Comparison of ENCODE assay signal across 8 cellular contexts in the genomic region with DNA sequence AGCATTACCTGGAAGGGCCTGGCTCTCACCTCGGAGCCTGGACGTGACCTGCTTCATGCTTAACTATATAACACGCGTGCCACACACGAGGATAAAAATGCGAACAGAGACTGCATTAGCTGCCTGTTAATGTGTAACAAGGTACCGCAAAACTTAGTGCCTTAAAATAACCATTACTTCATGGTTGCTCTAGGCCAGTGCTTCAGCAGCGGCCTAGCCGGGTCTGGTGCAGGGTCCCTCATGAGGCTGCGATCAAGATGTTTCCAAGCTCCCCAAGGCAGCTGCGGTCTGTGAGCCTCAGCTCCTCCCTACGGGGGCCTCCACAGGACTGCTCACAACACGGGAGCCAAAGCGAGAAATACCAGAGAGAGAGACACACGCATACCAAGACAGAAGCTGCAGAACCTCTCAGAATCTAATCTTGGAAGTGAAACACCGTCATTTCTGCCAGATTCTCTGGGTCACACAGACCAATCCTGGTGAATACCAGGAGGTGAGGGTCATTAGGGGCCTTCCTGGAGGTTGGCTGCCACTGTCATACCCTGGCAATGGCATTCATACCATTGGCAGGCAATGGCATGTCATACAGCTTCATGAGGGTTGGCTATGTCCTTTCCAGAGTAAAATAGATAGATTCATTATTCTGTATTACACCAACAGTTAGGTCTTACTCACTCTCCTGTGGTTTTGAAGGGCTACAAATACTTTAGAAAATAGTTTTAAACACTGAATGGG.
A peak's percentile ranks its signal among the peaks of the same experiment; 100 is the strongest.
DNase-seq lines count a peak whose midpoint lies in the region; ATAC-seq and TF ChIP-seq lines count a peak whose summit lies in the region.

No MANE protein-coding gene starts in this region.

- in situ Hi-C loops in KBM-7 (cut with MboI; ENCODE audit: low pct_unique_long_range_greater_than_20kb, low sequenced_read_pairs): no loop called here

- no peak for TF ChIP-seq POLR2A in suprapubic skin (IDR thresholded peaks at IDR 0.05)

- WGBS in suprapubic skin: 85% methylated on average over 11 of the region's 16 CpGs

- H3K36me3 Mint-ChIP-seq in MCF 10A (ENCODE audit: insufficient read depth, unreplicated experiment) (peaks cover 38% of the 10 kb centered on the region), mesothelial cell of epicardium (peaks cover 35% of the 10 kb centered on the region)

- H3K27ac ChIP-seq in suprapubic skin: no peak overlapping the region

- H3K4me3 ChIP-seq in GM06990 (replicated peaks; ENCODE audit: low read depth, low read length) (0 out of 2 replicates have a peak overlapping the region, but pooled peaks have one; percentile 7), suprapubic skin (no peak overlapping the region)

- POLR2A ChIA-PET in MCF 10A (lab: Yijun Ruan, JAX): interaction anchor here (0.7 to 1.3 kb wide), 4 partner anchors 10 to 88 kb away, joined by 3 to 5 read pairs (median 3); no protein-coding TSS in a partner anchor

- no peak for TF ChIP-seq CTCF in GM06990 (IDR thresholded peaks at IDR 0.05; ENCODE audit: insufficient read depth, low read length, poor library complexity, severe bottlenecking)
- no peak for TF ChIP-seq CTCF in MCF 10A (IDR thresholded peaks at IDR 0.05; ENCODE audit: unreplicated experiment)
- TF ChIP-seq CTCF in mesothelial cell of epicardium (IDR thresholded peaks at IDR 0.05; ENCODE audit: unreplicated experiment): no peak
- TF ChIP-seq CTCF in suprapubic skin (IDR thresholded peaks at IDR 0.05): no peak

- no peak for TF ChIP-seq EP300 in suprapubic skin (IDR thresholded peaks at IDR 0.05)

- H3K27me3 ChIP-seq in GM06990 (replicated peaks; ENCODE audit: control insufficient read depth, insufficient read depth, low read length): no peaks in the 10 kb centered on the region
- H3K27me3 ChIP-seq in suprapubic skin: no peaks in the 10 kb centered on the region

- CTCF ChIA-PET in MCF 10A (lab: Yijun Ruan, JAX): interaction anchor here (0.7 to 1.6 kb wide), 2 partner anchors 36 to 54 kb away, joined by 3 to 6 read pairs; no protein-coding TSS in a partner anchor

- DNase-seq in GM06990 (ENCODE audit: extremely low read depth, insufficient read length) (peak; percentile 74), MCF 10A (ENCODE audit: unreplicated experiment) (no peak), mesothelial cell of epicardium (ENCODE audit: low spot score in 2 of 2, unreplicated experiment in 2 of 2) (no peak), suprapubic skin (ENCODE audit: low spot score in 2 of 2) (no peak), cerebellum (ENCODE audit: low spot score) (no peak), KBM-7 (no peak)

- peak; percentile 56 for ATAC-seq in HG02763 (IDR thresholded peaks at IDR 0.05; ENCODE audit: unreplicated experiment)
- ATAC-seq in HG03159 (IDR thresholded peaks at IDR 0.05; ENCODE audit: unreplicated experiment): no peak

- H3K4me1 Mint-ChIP-seq in MCF 10A (ENCODE audit: insufficient read depth, unreplicated experiment) (peaks cover 58% of the 10 kb centered on the region), mesothelial cell of epicardium (peaks cover 44% of the 10 kb centered on the region)

- H3K27me3 Mint-ChIP-seq in MCF 10A (ENCODE audit: insufficient read depth, unreplicated experiment) (no peaks in the 10 kb centered on the region), mesothelial cell of epicardium (ENCODE audit: low read depth) (no peaks in the 10 kb centered on the region)

- H3K9me3 Mint-ChIP-seq in MCF 10A (ENCODE audit: unreplicated experiment) (peaks cover 12% of the 10 kb centered on the region), mesothelial cell of epicardium (peaks cover 16% of the 10 kb centered on the region)

- H3K4me3 Mint-ChIP-seq in MCF 10A (ENCODE audit: unreplicated experiment) (no peak overlapping the region), mesothelial cell of epicardium (no peak overlapping the region)

- intact Hi-C loops in MCF 10A (cut with micrococcal nuclease): loop anchor here (2.0 kb wide), 1 partner anchor 91 kb away; no protein-coding TSS in a partner anchor

- H3K27ac Mint-ChIP-seq in MCF 10A (ENCODE audit: low read depth, unreplicated experiment) (peak overlapping the region; percentile 94), mesothelial cell of epicardium (peak overlapping the region; percentile 72)

- H3K36me3 ChIP-seq in GM06990 (ENCODE audit: control insufficient read depth, insufficient read depth, low read length) (peaks cover 7% of the 10 kb centered on the region), suprapubic skin (no peaks in the 10 kb centered on the region)

- no peaks in the 10 kb centered on the region for H3K9me3 ChIP-seq in suprapubic skin

- peaks cover 16% of the 10 kb centered on the region for H3K4me1 ChIP-seq in suprapubic skin

- BruUV-seq in MCF 10A (replicated peaks; lab: Mats Ljungman, UMichigan): no TSS peak
